Comparison of ENCODE assay signal across 17 cellular contexts in the genomic region with DNA sequence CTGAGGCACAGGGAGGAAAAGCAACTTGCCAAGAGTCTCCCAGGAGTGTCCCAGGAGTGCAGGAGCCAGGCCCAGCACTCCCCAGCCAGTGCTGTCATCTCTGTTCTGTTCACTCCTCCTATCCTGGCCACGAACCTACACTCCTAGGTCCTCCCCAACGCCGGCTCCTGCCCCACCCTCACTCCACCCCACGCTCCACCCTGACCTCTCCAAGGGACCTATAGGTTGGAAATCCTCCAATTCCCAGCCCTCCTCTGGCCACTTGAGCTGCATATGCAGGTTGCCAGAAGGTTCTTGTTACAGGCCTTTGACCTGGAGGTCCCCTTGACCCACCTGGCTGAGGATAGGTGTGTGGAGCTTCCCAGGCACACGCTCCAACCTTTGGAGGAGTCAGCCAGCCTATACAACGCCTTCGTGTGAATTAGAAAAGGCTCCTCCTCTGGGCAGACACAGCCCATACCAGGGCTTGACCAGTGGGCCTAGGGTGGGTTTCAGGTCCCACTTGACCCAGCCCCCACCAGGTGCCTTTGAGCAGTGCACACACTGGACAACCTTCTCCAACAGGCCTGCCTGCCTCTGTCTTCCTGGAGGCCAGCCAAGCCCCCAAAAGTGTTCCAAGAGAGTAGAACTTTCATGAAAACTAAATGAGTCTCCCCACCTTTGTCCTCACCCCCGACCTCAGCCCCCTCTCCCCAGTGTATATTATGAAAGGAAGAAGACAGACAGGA.
DNase-seq lines count a peak whose midpoint lies in the region; TF ChIP-seq lines count a peak whose summit lies in the region.
"Had no signal": no experiment of that assay in that cellular context is flagged by ENCODE, and none has a peak within 500 bp of the region (broad histone marks: within the 10 kb centered on the region; RNA-seq: fewer than 3 reads in every experiment).

No MANE protein-coding gene starts in this region.

- no peak overlapping the region for H2BK5ac ChIP-seq in neuronal stem cell (ENCODE audit: low read length)

- WGBS in neuronal stem cell (ENCODE audit: extremely low coverage in 2 of 2, insufficient read length in 2 of 2, insufficient replicate concordance in 1 of 2), 2 donors: no CpG with 5 or more reads among the region's 8 CpGs

- no peaks in the 10 kb centered on the region for H3K27me3 ChIP-seq in DOHH2 (ENCODE audit: control insufficient read depth, low read length)
- H3K27me3 ChIP-seq in Karpas-422 (ENCODE audit: low read length): no peaks in the 10 kb centered on the region
- H3K27me3 ChIP-seq in neuronal stem cell (ENCODE audit: control insufficient read depth in 3 of 3, insufficient read depth in 3 of 3, low read depth in 1 of 3, low read length in 3 of 3): peaks cover 0 to 41% (median 0%) of the 10 kb centered on the region in 3 experiments
- H3K27me3 ChIP-seq: heart left ventricle had no signal

- H3K79me1 ChIP-seq in neuronal stem cell (ENCODE audit: low read depth, low read length): no peaks in the 10 kb centered on the region

- no peak overlapping the region for H3K27ac ChIP-seq in DOHH2 (ENCODE audit: low read depth, low read length)
- H3K27ac ChIP-seq in Karpas-422 (ENCODE audit: low read length): no peak overlapping the region
- no peak overlapping the region for H3K27ac ChIP-seq in neuronal stem cell (replicated peaks; ENCODE audit: low read length)
- H3K27ac ChIP-seq: thoracic aorta had no signal

- no peak overlapping the region for H2BK15ac ChIP-seq in neuronal stem cell (ENCODE audit: low read length)

- TF ChIP-seq CTCF in DOHH2 (IDR thresholded peaks at IDR 0.05; ENCODE audit: low read depth, low read length, poor library complexity, severe bottlenecking) (no peak), Calu3 (IDR thresholded peaks at IDR 0.05; ENCODE audit: unreplicated experiment) (no peak)

- H3K9me2 ChIP-seq in DOHH2 (replicated peaks; ENCODE audit: control insufficient read depth, low read length) (no peaks in the 10 kb centered on the region), Karpas-422 (replicated peaks; ENCODE audit: insufficient read depth, low read length) (no peaks in the 10 kb centered on the region)

- H3K9ac ChIP-seq in Karpas-422 (ENCODE audit: low read length) (peak overlapping the region; percentile 52; the same call in 1 of the 2 replicates), neuronal stem cell (ENCODE audit: low read depth, low read length, poor library complexity) (no peak overlapping the region)

- BruUV-seq in Calu3 (replicated peaks; lab: Mats Ljungman, UMichigan): no TSS peak

- H4K8ac ChIP-seq in neuronal stem cell (ENCODE audit: low read depth, low read length): no peak overlapping the region

- H3K9me3 ChIP-seq in DOHH2 (ENCODE audit: control insufficient read depth, insufficient read depth, low read length): no peaks in the 10 kb centered on the region
- H3K9me3 ChIP-seq in Karpas-422 (ENCODE audit: low read length): no peaks in the 10 kb centered on the region
- no peaks in the 10 kb centered on the region for H3K9me3 ChIP-seq in neuronal stem cell (replicated peaks in 1 of 2; ENCODE audit: control insufficient read depth in 2 of 2, insufficient read depth in 1 of 2, low read depth in 1 of 2, low read length in 2 of 2)
- H3K9me3 ChIP-seq: heart left ventricle, thoracic aorta had no signal

- CTCF ChIA-PET in Calu3 (lab: Charles Lee): interaction anchor here (0.6 kb wide), 1 partner anchor 11 kb away, joined by 4 read pairs; no protein-coding TSS in a partner anchor

- H3K36me3 ChIP-seq in DOHH2 (ENCODE audit: control insufficient read depth, low read length) (no peaks in the 10 kb centered on the region), Karpas-422 (ENCODE audit: insufficient read depth, low read length) (no peaks in the 10 kb centered on the region), neuronal stem cell (replicated peaks in 1 of 2; ENCODE audit: control insufficient read depth in 2 of 2, insufficient read depth in 2 of 2, low read length in 2 of 2) (no peaks in the 10 kb centered on the region)
- H3K36me3 ChIP-seq: heart left ventricle, thoracic aorta had no signal

- no peak overlapping the region for H2BK120ac ChIP-seq in neuronal stem cell (ENCODE audit: low read depth, low read length)

- no peaks in the 10 kb centered on the region for H3K36me3 Mint-ChIP-seq in immature natural killer cell
- peaks cover 15% of the 10 kb centered on the region for H3K36me3 Mint-ChIP-seq in Calu3 (ENCODE audit: insufficient read depth, unreplicated experiment)
- H3K36me3 Mint-ChIP-seq: activated naive CD4-positive, alpha-beta T cell treated with anti-CD3 and anti-CD28 coated beads, Interleukin-2, amount 50 U/mL, for 72 hours had no signal

- H3K4me3 ChIP-seq in DOHH2 (ENCODE audit: low read length) (no peak overlapping the region), Karpas-422 (ENCODE audit: low read length) (0 out of 2 replicates have a peak overlapping the region, but pooled peaks have one; percentile 38), neuronal stem cell (ENCODE audit: low read length in 2 of 2) (no peak overlapping the region)
- H3K4me3 ChIP-seq: thoracic aorta had no signal

- H3K18ac ChIP-seq in neuronal stem cell (ENCODE audit: low read length): peak overlapping the region; percentile 76

- DNase-seq in Karpas-422 (no peak), immature natural killer cell (no peak), neuronal stem cell (ENCODE audit: low spot score) (no peak), NCI-H187 (lab: John Stamatoyannopoulos, UW) (no peak), 8988T (no peak), Calu3 (no peak)
- DNase-seq: activated CD4-positive, alpha-beta memory T cell treated with anti-CD3 and anti-CD28 coated beads, Interleukin-2, amount 10 ng/mL, durations not matched to agents 7 days and 5 days; CD4-positive, alpha-beta T cell; cortex of kidney; mammary epithelial cell; NCI-H446; stimulated activated naive CD8-positive, alpha-beta T cell treated with anti-CD3 and anti-CD28 coated beads, Interleukin-15, Interleukin-2, amounts not matched to agents 100 U/mL and 50 U/mL, for 24 hours had no signal

- H3K14ac ChIP-seq in neuronal stem cell (ENCODE audit: low read length): no peak overlapping the region

- H3K9me3 Mint-ChIP-seq in immature natural killer cell (peaks cover 0 to 1% (median 0%) of the 10 kb centered on the region in 6 donors), Calu3 (ENCODE audit: low read depth, unreplicated experiment) (no peaks in the 10 kb centered on the region)
- H3K9me3 Mint-ChIP-seq: activated CD4-positive, alpha-beta memory T cell treated with anti-CD3 and anti-CD28 coated beads, Interleukin-2, amount 10 ng/mL, durations not matched to agents 7 days and 5 days; activated naive CD4-positive, alpha-beta T cell treated with anti-CD3 and anti-CD28 coated beads, Interleukin-2, amount 50 U/mL, for 72 hours; activated T-helper 17 cell treated with anti-CD3 and anti-CD28 coated beads, Interleukin-2, amount 50 U/mL, for 72 hours; CD4-positive, alpha-beta T cell had no signal

- peak overlapping the region in 1 of 5 donors; percentile 15 for H3K4me3 Mint-ChIP-seq in immature natural killer cell
- H3K4me3 Mint-ChIP-seq in Calu3 (ENCODE audit: low read depth, unreplicated experiment): no peak overlapping the region
- H3K4me3 Mint-ChIP-seq: activated CD4-positive, alpha-beta memory T cell treated with anti-CD3 and anti-CD28 coated beads, Interleukin-2, amount 10 ng/mL, durations not matched to agents 7 days and 5 days; activated T-helper 17 cell treated with anti-CD3 and anti-CD28 coated beads, Interleukin-2, amount 50 U/mL, for 72 hours; CD4-positive, alpha-beta T cell had no signal

- H3K4me2 ChIP-seq in DOHH2 (ENCODE audit: low read length): peak overlapping the region; percentile 26; the same call in 1 of the 2 replicates
- H3K4me2 ChIP-seq in Karpas-422 (ENCODE audit: low read depth, low read length, poor library complexity, severe bottlenecking): peak overlapping the region; percentile 61
- no peak overlapping the region for H3K4me2 ChIP-seq in neuronal stem cell (ENCODE audit: insufficient read depth, low read length, poor library complexity, severe bottlenecking)

- H4K20me1 ChIP-seq in DOHH2 (ENCODE audit: control insufficient read depth, insufficient read depth, low read depth, low read length): no peaks in the 10 kb centered on the region
- no peaks in the 10 kb centered on the region for H4K20me1 ChIP-seq in Karpas-422 (ENCODE audit: insufficient read depth, low read depth, low read length)

- intact Hi-C loops in Calu3 (cut with micrococcal nuclease; ENCODE audit: unreplicated experiment): no loop called here

- H3K79me2 ChIP-seq in DOHH2 (ENCODE audit: control insufficient read depth, low read length): no peaks in the 10 kb centered on the region
- H3K79me2 ChIP-seq in Karpas-422 (ENCODE audit: low read length): no peaks in the 10 kb centered on the region

- peak overlapping the region; percentile 57 for H2AK5ac ChIP-seq in neuronal stem cell (ENCODE audit: low read depth, low read length)

- H3K4me1 Mint-ChIP-seq in immature natural killer cell (peaks cover 50 to 75% of the 10 kb centered on the region in 2 donors), Calu3 (ENCODE audit: low read depth, unreplicated experiment) (peaks cover 36% of the 10 kb centered on the region)

- peak overlapping the region in 5 of 6 donors; percentile 5 to 82 (median 65) for H3K27ac Mint-ChIP-seq in immature natural killer cell
- H3K27ac Mint-ChIP-seq in Calu3 (ENCODE audit: unreplicated experiment): no peak overlapping the region
- H3K27ac Mint-ChIP-seq: activated CD4-positive, alpha-beta memory T cell treated with anti-CD3 and anti-CD28 coated beads, Interleukin-2, amount 10 ng/mL, durations not matched to agents 7 days and 5 days; activated naive CD4-positive, alpha-beta T cell treated with anti-CD3 and anti-CD28 coated beads, Interleukin-2, amount 50 U/mL, for 72 hours; activated T-helper 17 cell treated with anti-CD3 and anti-CD28 coated beads, Interleukin-2, amount 50 U/mL, for 72 hours; CD4-positive, alpha-beta T cell had no signal

- peaks cover 89% of the 10 kb centered on the region for H3K4me1 ChIP-seq in DOHH2 (ENCODE audit: control insufficient read depth, low read length)
- H3K4me1 ChIP-seq in Karpas-422 (ENCODE audit: low read length): peaks cover 94% of the 10 kb centered on the region
- H3K4me1 ChIP-seq in neuronal stem cell (ENCODE audit: control insufficient read depth in 2 of 2, insufficient read depth in 1 of 2, low read depth in 1 of 2, low read length in 2 of 2): peaks cover 10 to 35% of the 10 kb centered on the region in 2 donors

- H4K91ac ChIP-seq in neuronal stem cell (ENCODE audit: low read depth, low read length, poor library complexity): no peak overlapping the region

- no peak overlapping the region for H3K23ac ChIP-seq in neuronal stem cell (ENCODE audit: low read depth, low read length, poor library complexity)

- no peak overlapping the region for H2AFZ ChIP-seq in Karpas-422 (ENCODE audit: low read length)
- no peak overlapping the region for H2AFZ ChIP-seq in neuronal stem cell (ENCODE audit: low read length)

- H2BK12ac ChIP-seq in neuronal stem cell (ENCODE audit: low read length): no peak overlapping the region

- H3F3A ChIP-seq in DOHH2 (ENCODE audit: control insufficient read depth, insufficient read depth): no peaks in the 10 kb centered on the region

- H3K4ac ChIP-seq in neuronal stem cell (ENCODE audit: low read length): no peak overlapping the region

- peaks cover 10 to 26% (median 18%) of the 10 kb centered on the region in 3 donors for H3K27me3 Mint-ChIP-seq in immature natural killer cell (ENCODE audit: low read depth in 3 of 3)
- peaks cover 57% of the 10 kb centered on the region for H3K27me3 Mint-ChIP-seq in Calu3 (ENCODE audit: unreplicated experiment)
